ENCODE assay signal across 9 cellular contexts in the genomic region with DNA sequence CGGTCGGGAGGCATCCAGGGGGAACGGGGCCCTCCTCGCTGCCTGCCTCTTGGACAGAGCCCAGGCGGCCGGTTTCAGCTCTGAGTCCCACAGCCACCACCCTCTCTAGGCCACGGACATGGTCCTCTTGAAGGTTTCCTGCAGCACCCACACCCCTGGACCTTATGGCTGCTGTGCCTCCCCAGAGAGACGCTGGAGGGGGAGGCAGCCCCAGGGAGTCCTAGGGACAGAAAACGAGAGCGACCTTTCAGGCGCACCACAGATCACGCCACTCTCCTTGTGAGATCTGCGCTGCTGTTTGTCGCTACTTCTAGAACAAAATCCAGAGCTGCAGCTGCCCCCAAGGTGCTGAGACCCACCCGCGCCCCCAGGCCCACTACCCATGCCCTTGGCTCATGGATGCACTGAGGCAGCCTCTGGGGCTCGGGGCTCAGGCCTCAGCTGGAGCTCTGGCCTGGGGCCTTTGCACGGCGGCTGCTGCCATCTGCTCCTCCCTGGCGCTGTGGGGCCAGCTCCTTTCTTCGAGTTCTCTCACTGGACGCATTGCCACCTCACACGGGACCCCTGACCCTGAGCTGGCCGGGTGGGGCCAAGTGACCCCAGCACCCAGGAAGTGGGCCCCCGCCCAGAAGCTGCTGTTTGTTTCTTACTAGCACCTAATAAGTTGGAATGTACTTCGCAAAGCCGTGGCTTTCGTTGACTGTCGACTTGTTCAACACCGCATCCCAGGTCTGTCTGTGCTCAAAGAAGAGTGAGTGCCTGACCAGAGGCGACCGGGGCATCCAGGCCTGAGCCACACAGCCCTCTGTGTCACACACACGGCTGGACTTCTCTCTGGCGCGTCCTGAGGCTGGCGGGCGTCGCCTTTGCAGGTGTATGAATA.
DNase-seq lines count a peak whose midpoint lies in the region; ATAC-seq and TF ChIP-seq lines count a peak whose summit lies in the region.
"Had no signal": no experiment of that assay in that cellular context is flagged by ENCODE, and none has a peak within 500 bp of the region (broad histone marks: within the 10 kb centered on the region; RNA-seq: fewer than 3 reads in every experiment).

No MANE protein-coding gene starts in this region.

- no peaks in the 10 kb centered on the region for H3K27me3 ChIP-seq in lower lobe of right lung (ENCODE audit: low read depth)

- peak; percentile 18 for ATAC-seq in activated B cell treated with CpG ODN at 0.5 μM for 24 hours (ENCODE audit: low read depth)
- ATAC-seq in lower lobe of right lung, result no peak
- no peak for ATAC-seq in GM19397 (IDR thresholded peaks at IDR 0.05; ENCODE audit: unreplicated experiment)

- no peaks in the 10 kb centered on the region for H3K4me1 Mint-ChIP-seq in activated B cell treated with CpG ODN at 0.5 μM for 24 hours

- no peaks in the 10 kb centered on the region for H3K9me3 ChIP-seq in lower lobe of right lung

- no peak overlapping the region for H3K4me3 Mint-ChIP-seq in activated B cell treated with CpG ODN at 0.5 μM for 24 hours

- no peaks in the 10 kb centered on the region for H3K36me3 Mint-ChIP-seq in activated B cell treated with CpG ODN at 0.5 μM for 24 hours (ENCODE audit: low read depth)

- H3K9me3 Mint-ChIP-seq in activated B cell treated with CpG ODN at 0.5 μM for 24 hours, result no peaks in the 10 kb centered on the region

- no peaks in the 10 kb centered on the region for H3K36me3 ChIP-seq in lower lobe of right lung

- H3K27ac ChIP-seq in lower lobe of right lung, result no peak overlapping the region

- H3K4me1 ChIP-seq in lower lobe of right lung, result peaks cover 6% of the 10 kb centered on the region

- no peak overlapping the region for H3K4me3 ChIP-seq in lower lobe of right lung
- H3K4me3 ChIP-seq in foreskin fibroblast (ENCODE audit: low read depth in 1 of 2, low read length in 2 of 2), result no peak overlapping the region

- TF ChIP-seq CTCF in activated B cell treated with CpG ODN at 0.5 μM for 24 hours (IDR thresholded peaks at IDR 0.05) (no peak), lower lobe of right lung (IDR thresholded peaks at IDR 0.05) (no peak), foreskin fibroblast (IDR thresholded peaks at IDR 0.05; ENCODE audit: low read depth, low read length) (no peak)

- DNase-seq in 8988T (peak; percentile 54), DMS53 (lab: John Stamatoyannopoulos, UW) (peak; percentile 68), activated B cell treated with CpG ODN at 0.5 μM for 24 hours (no peak), lower lobe of right lung (peak; percentile 45), kidney tubule cell (ENCODE audit: low spot score) (no peak), NK-92 (lab: John Stamatoyannopoulos, UW; ENCODE audit: unreplicated experiment) (no peak), foreskin fibroblast (no peak)
- DNase-seq: midbrain had no signal

- no peak overlapping the region for H3K27ac Mint-ChIP-seq in activated B cell treated with CpG ODN at 0.5 μM for 24 hours

- intact Hi-C loops in activated B cell treated with CpG ODN at 0.5 μM for 24 hours (cut with micrococcal nuclease) (no loop called here), lower lobe of right lung (cut with DNase I) (no loop called here)

- POLR2A ChIA-PET in activated B cell treated with CpG ODN at 0.5 μM for 24 hours (lab: Charles Lee), result no interaction called here

- CTCF ChIA-PET in activated B cell treated with CpG ODN at 0.5 μM for 24 hours (lab: Charles Lee), result no interaction called here

- no peaks in the 10 kb centered on the region for H3K27me3 Mint-ChIP-seq in activated B cell treated with CpG ODN at 0.5 μM for 24 hours

Comparison
In these comparisons a context has a peak if more than half of its experiments do, and no peak if none do; other contexts are left out.
1. DNase-seq: peak in 8988T (single experiment), DMS53 (single experiment) and lower lobe of right lung (single experiment); none in activated B cell treated with CpG ODN at 0.5 μM for 24 hours (single experiment), kidney tubule cell (single experiment), NK-92 (single experiment) and foreskin fibroblast (0 of 2).